In the genomic region with DNA sequence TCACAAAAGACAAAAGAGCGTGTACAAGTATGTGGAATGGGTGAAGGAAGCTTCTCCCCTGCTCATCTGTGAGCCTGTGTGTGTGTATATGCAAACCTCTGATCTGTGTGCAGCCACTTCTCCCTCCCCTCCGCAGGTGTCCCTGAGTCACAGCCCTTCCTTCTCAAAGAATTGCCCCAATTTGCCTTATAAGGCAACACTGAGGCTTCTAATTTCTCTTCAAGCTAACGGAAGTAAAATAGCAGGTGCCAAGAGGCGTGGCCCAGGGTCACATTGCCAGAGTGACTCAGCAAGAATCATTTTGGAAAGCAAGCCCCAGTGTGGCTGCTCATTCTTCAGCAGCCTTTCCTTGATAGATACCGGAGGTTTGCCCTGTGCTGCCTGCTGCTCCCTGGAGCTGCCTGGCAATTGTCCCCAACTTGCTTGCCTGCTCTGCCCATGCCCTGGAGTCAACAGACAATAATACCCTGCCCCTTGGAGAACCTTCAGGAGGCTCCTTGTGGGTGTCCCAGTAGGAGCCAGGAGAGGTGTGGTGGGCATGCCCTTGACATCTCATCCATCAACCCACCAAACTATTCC, we compare ENCODE assay signal across 2 cellular contexts.
TF ChIP-seq lines count a peak whose summit lies in the region.

No MANE protein-coding gene starts in this region.

TF ChIP-seq in K562, 482 proteins besides CTCF, POLR2A, EP300 and RAD21 (continues in another document):
- TF ChIP-seq ZNF12 (CRISPR knock-in tag; IDR thresholded peaks at IDR 0.05) (no peak), CCNT2 (IDR thresholded peaks at IDR 0.05; ENCODE audit: borderline replicate concordance, extremely low read depth, insufficient read length, low read depth, low read length) (peak; percentile 22), E2F6 (IDR thresholded peaks at IDR 0.05; ENCODE audit: borderline replicate concordance in 1 of 2, extremely low read depth in 1 of 2, insufficient read depth in 1 of 2, insufficient read length in 1 of 2, low read depth in 1 of 2, low read length in 1 of 2, poor library complexity in 1 of 2, severe bottlenecking in 1 of 2) (peak in 1 of 2 experiments; percentile 51), ZNF318 (IDR thresholded peaks at IDR 0.05; ENCODE audit: borderline replicate concordance in 1 of 2, low read depth in 1 of 2) (peak in 1 of 2 experiments; percentile 60; a peak in 1 of 4 replicates), MAFK (IDR thresholded peaks at IDR 0.05; ENCODE audit: low read length) (peak; percentile 95), MTA3 (IDR thresholded peaks at IDR 0.05; ENCODE audit: borderline replicate concordance) (0 out of 2 replicates have a peak, but pooled peaks have one; percentile 29), NFE2L1 (tag; IDR thresholded peaks at IDR 0.05; ENCODE audit: borderline replicate concordance, low read depth) (peak; percentile 98), SIN3A (IDR thresholded peaks at IDR 0.05; ENCODE audit: borderline replicate concordance in 2 of 2, control insufficient read depth in 1 of 2, low read depth in 2 of 2, low read length in 2 of 2) (no peak), KLF13 (tag; IDR thresholded peaks at IDR 0.05; ENCODE audit: borderline replicate concordance, low read depth) (no peak), ZKSCAN8 (CRISPR knock-in tag; IDR thresholded peaks at IDR 0.05) (0 out of 2 replicates have a peak, but pooled peaks have one; percentile 48)
- TF ChIP-seq, protein P1, sequence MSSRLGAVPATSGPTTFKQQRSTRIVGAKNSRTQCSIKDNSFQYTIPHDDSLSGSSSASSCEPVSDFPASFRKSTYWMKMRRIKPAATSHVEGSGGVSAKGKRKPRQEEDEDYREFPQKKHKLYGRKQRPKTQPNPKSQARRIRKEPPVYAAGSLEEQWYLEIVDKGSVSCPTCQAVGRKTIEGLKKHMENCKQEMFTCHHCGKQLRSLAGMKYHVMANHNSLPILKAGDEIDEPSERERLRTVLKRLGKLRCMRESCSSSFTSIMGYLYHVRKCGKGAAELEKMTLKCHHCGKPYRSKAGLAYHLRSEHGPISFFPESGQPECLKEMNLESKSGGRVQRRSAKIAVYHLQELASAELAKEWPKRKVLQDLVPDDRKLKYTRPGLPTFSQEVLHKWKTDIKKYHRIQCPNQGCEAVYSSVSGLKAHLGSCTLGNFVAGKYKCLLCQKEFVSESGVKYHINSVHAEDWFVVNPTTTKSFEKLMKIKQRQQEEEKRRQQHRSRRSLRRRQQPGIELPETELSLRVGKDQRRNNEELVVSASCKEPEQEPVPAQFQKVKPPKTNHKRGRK (tag; IDR thresholded peaks at IDR 0.05), result no peak

TF ChIP-seq in HepG2, 621 proteins besides CTCF, POLR2A, EP300 and RAD21:
- TF ChIP-seq SRF (IDR thresholded peaks at IDR 0.05; ENCODE audit: low read depth, low read length) (peak; percentile 88), ZNF737 (CRISPR knock-in tag; IDR thresholded peaks at IDR 0.05; ENCODE audit: borderline replicate concordance) (no peak), GABPB1 (CRISPR knock-in tag; IDR thresholded peaks at IDR 0.05) (peak; percentile 33; the same call in 1 of the 2 replicates), NFE2L2 (IDR thresholded peaks at IDR 0.05; ENCODE audit: low read length) (peak; percentile 92), FOSL2 (CRISPR knock-in tag; IDR thresholded peaks at IDR 0.05) (peak; percentile 34; the same call in 1 of the 2 replicates), MAFK (conservative IDR thresholded peaks at IDR 0.05 in 1 of 2, IDR thresholded peaks at IDR 0.05 in 1 of 2; ENCODE audit: low read length in 2 of 2) (peak; percentile 16 to 45; a peak in 1 of 4 replicates), PREB (CRISPR knock-in tag; IDR thresholded peaks at IDR 0.05) (no peak), MAFF (IDR thresholded peaks at IDR 0.05; ENCODE audit: low read depth, low read length) (peak; percentile 23; the same call in 1 of the 2 replicates), NFE2 (CRISPR knock-in tag; IDR thresholded peaks at IDR 0.05) (peak; percentile 73; the same call in 1 of the 2 replicates), ZBTB46 (CRISPR knock-in tag; IDR thresholded peaks at IDR 0.05; ENCODE audit: borderline replicate concordance) (no peak), GABPA (IDR thresholded peaks at IDR 0.05; ENCODE audit: low read depth, low read length) (no peak), GABPA (CRISPR knock-in tag; IDR thresholded peaks at IDR 0.05; ENCODE audit: low read depth) (peak; percentile 51; the same call in 1 of the 2 replicates)
